Comparison of ENCODE assay signal across 1 cellular context in genomic region chr2:226618875-226619605, GRCh38.
TF ChIP-seq lines count a peak whose summit lies in the region.

No MANE protein-coding gene starts in this region.

TF ChIP-seq in HepG2, 621 proteins besides CTCF, POLR2A, EP300 and RAD21 (continued from another document and continues in another):
- TF ChIP-seq ZNF512B (CRISPR knock-in tag; IDR thresholded peaks at IDR 0.05; ENCODE audit: borderline replicate concordance), result 0 out of 2 replicates have a peak, but pooled peaks have one; percentile 55
- peak; percentile 94 for TF ChIP-seq TCF7L2 (IDR thresholded peaks at IDR 0.05; ENCODE audit: low read depth, low read length)
- peak; percentile 84 for TF ChIP-seq CEBPB (IDR thresholded peaks at IDR 0.05; ENCODE audit: borderline replicate concordance, low read depth, low read length)
- TF ChIP-seq NFE2 (CRISPR knock-in tag; IDR thresholded peaks at IDR 0.05), result no peak
- TF ChIP-seq SIX1 (CRISPR knock-in tag; IDR thresholded peaks at IDR 0.05; ENCODE audit: borderline replicate concordance), result peak; percentile 91
- TF ChIP-seq, protein P1, sequence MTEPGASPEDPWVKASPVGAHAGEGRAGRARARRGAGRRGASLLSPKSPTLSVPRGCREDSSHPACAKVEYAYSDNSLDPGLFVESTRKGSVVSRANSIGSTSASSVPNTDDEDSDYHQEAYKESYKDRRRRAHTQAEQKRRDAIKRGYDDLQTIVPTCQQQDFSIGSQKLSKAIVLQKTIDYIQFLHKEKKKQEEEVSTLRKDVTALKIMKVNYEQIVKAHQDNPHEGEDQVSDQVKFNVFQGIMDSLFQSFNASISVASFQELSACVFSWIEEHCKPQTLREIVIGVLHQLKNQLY (CRISPR knock-in tag; IDR thresholded peaks at IDR 0.05), result peak; percentile 95
- TF ChIP-seq CBX2 (IDR thresholded peaks at IDR 0.05; ENCODE audit: low read depth, low read length), result no peak
- TF ChIP-seq CBX2 (CRISPR knock-in tag; IDR thresholded peaks at IDR 0.05; ENCODE audit: low read depth), result no peak
- peak; percentile 51 for TF ChIP-seq HHEX (CRISPR knock-in tag; IDR thresholded peaks at IDR 0.05)
- no peak for TF ChIP-seq ZNF569 (CRISPR knock-in tag; IDR thresholded peaks at IDR 0.05; ENCODE audit: borderline replicate concordance)
- no peak for TF ChIP-seq ZNF558 (CRISPR knock-in tag; IDR thresholded peaks at IDR 0.05; ENCODE audit: borderline replicate concordance)
- TF ChIP-seq ZKSCAN8 (CRISPR knock-in tag; IDR thresholded peaks at IDR 0.05; ENCODE audit: borderline replicate concordance), result peak; percentile 88; the same call in 1 of the 2 replicates
- peak; percentile 83; the same call in 1 of the 2 replicates for TF ChIP-seq TEF (CRISPR knock-in tag; IDR thresholded peaks at IDR 0.05)
- no peak for TF ChIP-seq ZNF577 (CRISPR knock-in tag; IDR thresholded peaks at IDR 0.05; ENCODE audit: borderline replicate concordance, low read depth)
- peak; percentile 22; the same call in 1 of the 2 replicates for TF ChIP-seq ZBTB7B (CRISPR knock-in tag; IDR thresholded peaks at IDR 0.05)
- TF ChIP-seq ZNF562 (CRISPR knock-in tag; IDR thresholded peaks at IDR 0.05; ENCODE audit: borderline replicate concordance), result no peak
- no peak for TF ChIP-seq ZNF737 (CRISPR knock-in tag; IDR thresholded peaks at IDR 0.05; ENCODE audit: borderline replicate concordance)
- TF ChIP-seq, protein P2, sequence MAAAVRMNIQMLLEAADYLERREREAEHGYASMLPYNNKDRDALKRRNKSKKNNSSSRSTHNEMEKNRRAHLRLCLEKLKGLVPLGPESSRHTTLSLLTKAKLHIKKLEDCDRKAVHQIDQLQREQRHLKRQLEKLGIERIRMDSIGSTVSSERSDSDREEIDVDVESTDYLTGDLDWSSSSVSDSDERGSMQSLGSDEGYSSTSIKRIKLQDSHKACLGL (CRISPR knock-in tag; IDR thresholded peaks at IDR 0.05), result no peak
- no peak for TF ChIP-seq ZBTB21 (CRISPR knock-in tag; IDR thresholded peaks at IDR 0.05)
- no peak for TF ChIP-seq ZNF138 (CRISPR knock-in tag; IDR thresholded peaks at IDR 0.05; ENCODE audit: low read depth)
- TF ChIP-seq ZNF207 (IDR thresholded peaks at IDR 0.05; ENCODE audit: borderline replicate concordance), result no peak
- peak; percentile 91 for TF ChIP-seq GFI1 (CRISPR knock-in tag; IDR thresholded peaks at IDR 0.05; ENCODE audit: borderline replicate concordance)
- no peak for TF ChIP-seq CCAR2 (optimal IDR thresholded peaks at IDR 0.05; ENCODE audit: low read depth, low read length)
- peak; percentile 27; the same call in 1 of the 2 replicates for TF ChIP-seq ZNF639 (CRISPR knock-in tag; conservative IDR thresholded peaks at IDR 0.05)
- TF ChIP-seq BRCA1 (CRISPR knock-in tag; IDR thresholded peaks at IDR 0.05), result peak; percentile 62; the same call in 1 of the 2 replicates
- TF ChIP-seq DNMT3B (CRISPR knock-in tag; conservative IDR thresholded peaks at IDR 0.05), result no peak
- no peak for TF ChIP-seq TMF1 (CRISPR knock-in tag; IDR thresholded peaks at IDR 0.05; ENCODE audit: low read depth)
- TF ChIP-seq SMAD1 (CRISPR knock-in tag; IDR thresholded peaks at IDR 0.05; ENCODE audit: borderline replicate concordance, low read depth), result no peak
- TF ChIP-seq NRL (CRISPR knock-in tag; IDR thresholded peaks at IDR 0.05; ENCODE audit: borderline replicate concordance), result no peak
- peak; percentile 98 for TF ChIP-seq TBX3 (IDR thresholded peaks at IDR 0.05; ENCODE audit: borderline replicate concordance)
- TF ChIP-seq, protein P3, sequence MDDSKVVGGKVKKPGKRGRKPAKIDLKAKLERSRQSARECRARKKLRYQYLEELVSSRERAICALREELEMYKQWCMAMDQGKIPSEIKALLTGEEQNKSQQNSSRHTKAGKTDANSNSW (CRISPR knock-in tag; IDR thresholded peaks at IDR 0.05; ENCODE audit: borderline replicate concordance), result no peak
- no peak for TF ChIP-seq ZNF484 (CRISPR knock-in tag; IDR thresholded peaks at IDR 0.05; ENCODE audit: borderline replicate concordance, low read depth)
- no peak for TF ChIP-seq MXI1 (IDR thresholded peaks at IDR 0.05; ENCODE audit: borderline replicate concordance, low read depth, low read length)
- TF ChIP-seq RELA (CRISPR knock-in tag; IDR thresholded peaks at IDR 0.05), result no peak
- TF ChIP-seq CBFB (CRISPR knock-in tag; IDR thresholded peaks at IDR 0.05), result peak; percentile 88
- TF ChIP-seq KDM6A (CRISPR knock-in tag; IDR thresholded peaks at IDR 0.05; ENCODE audit: low read depth), result peak; percentile 91
- no peak for TF ChIP-seq GZF1 (CRISPR knock-in tag; IDR thresholded peaks at IDR 0.05)
- no peak; the same call in 1 of the 2 replicates for TF ChIP-seq ZNF878 (CRISPR knock-in tag; IDR thresholded peaks at IDR 0.05)
- 0 out of 2 replicates have a peak, but pooled peaks have one; percentile 78 for TF ChIP-seq ZBTB3 (CRISPR knock-in tag; IDR thresholded peaks at IDR 0.05; ENCODE audit: borderline replicate concordance, low read depth)
- TF ChIP-seq ZNF232 (CRISPR knock-in tag; IDR thresholded peaks at IDR 0.05; ENCODE audit: borderline replicate concordance), result no peak
- peak; percentile 90 for TF ChIP-seq SIX4 (CRISPR knock-in tag; IDR thresholded peaks at IDR 0.05)
- TF ChIP-seq ISX (CRISPR knock-in tag; conservative IDR thresholded peaks at IDR 0.05), result no peak
- TF ChIP-seq ZNF10 (CRISPR knock-in tag; IDR thresholded peaks at IDR 0.05; ENCODE audit: borderline replicate concordance, low read depth), result no peak
- peak; percentile 98 for TF ChIP-seq ARID5B (CRISPR knock-in tag; IDR thresholded peaks at IDR 0.05)
- no peak for TF ChIP-seq BCL3 (CRISPR knock-in tag; IDR thresholded peaks at IDR 0.05)
- no peak for TF ChIP-seq SRSF9 (IDR thresholded peaks at IDR 0.05; ENCODE audit: borderline replicate concordance, insufficient read depth, low read depth, low read length, poor library complexity, severe bottlenecking)
- peak; percentile 92 for TF ChIP-seq MIER3 (CRISPR knock-in tag; IDR thresholded peaks at IDR 0.05; ENCODE audit: borderline replicate concordance)
- TF ChIP-seq RXRA (CRISPR knock-in tag; IDR thresholded peaks at IDR 0.05), result no peak
- no peak for TF ChIP-seq ZNF230 (CRISPR knock-in tag; IDR thresholded peaks at IDR 0.05)
- peak in 1 of 2 experiments; percentile 94; a peak in 2 of 4 replicates for TF ChIP-seq KLF16 (CRISPR knock-in tag; IDR thresholded peaks at IDR 0.05)
- TF ChIP-seq, protein P4, sequence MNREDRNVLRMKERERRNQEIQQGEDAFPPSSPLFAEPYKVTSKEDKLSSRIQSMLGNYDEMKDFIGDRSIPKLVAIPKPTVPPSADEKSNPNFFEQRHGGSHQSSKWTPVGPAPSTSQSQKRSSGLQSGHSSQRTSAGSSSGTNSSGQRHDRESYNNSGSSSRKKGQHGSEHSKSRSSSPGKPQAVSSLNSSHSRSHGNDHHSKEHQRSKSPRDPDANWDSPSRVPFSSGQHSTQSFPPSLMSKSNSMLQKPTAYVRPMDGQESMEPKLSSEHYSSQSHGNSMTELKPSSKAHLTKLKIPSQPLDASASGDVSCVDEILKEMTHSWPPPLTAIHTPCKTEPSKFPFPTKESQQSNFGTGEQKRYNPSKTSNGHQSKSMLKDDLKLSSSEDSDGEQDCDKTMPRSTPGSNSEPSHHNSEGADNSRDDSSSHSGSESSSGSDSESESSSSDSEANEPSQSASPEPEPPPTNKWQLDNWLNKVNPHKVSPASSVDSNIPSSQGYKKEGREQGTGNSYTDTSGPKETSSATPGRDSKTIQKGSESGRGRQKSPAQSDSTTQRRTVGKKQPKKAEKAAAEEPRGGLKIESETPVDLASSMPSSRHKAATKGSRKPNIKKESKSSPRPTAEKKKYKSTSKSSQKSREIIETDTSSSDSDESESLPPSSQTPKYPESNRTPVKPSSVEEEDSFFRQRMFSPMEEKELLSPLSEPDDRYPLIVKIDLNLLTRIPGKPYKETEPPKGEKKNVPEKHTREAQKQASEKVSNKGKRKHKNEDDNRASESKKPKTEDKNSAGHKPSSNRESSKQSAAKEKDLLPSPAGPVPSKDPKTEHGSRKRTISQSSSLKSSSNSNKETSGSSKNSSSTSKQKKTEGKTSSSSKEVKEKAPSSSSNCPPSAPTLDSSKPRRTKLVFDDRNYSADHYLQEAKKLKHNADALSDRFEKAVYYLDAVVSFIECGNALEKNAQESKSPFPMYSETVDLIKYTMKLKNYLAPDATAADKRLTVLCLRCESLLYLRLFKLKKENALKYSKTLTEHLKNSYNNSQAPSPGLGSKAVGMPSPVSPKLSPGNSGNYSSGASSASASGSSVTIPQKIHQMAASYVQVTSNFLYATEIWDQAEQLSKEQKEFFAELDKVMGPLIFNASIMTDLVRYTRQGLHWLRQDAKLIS (CRISPR knock-in tag; IDR thresholded peaks at IDR 0.05), result peak; percentile 72; the same call in 1 of the 2 replicates
- peak; percentile 94 for TF ChIP-seq NR2F2 (IDR thresholded peaks at IDR 0.05; ENCODE audit: borderline replicate concordance, low read depth)
- no peak for TF ChIP-seq HOXA5 (CRISPR knock-in tag; IDR thresholded peaks at IDR 0.05)
- no peak for TF ChIP-seq HDAC6 (IDR thresholded peaks at IDR 0.05; ENCODE audit: low read depth, low read length)
